In the genomic region with DNA sequence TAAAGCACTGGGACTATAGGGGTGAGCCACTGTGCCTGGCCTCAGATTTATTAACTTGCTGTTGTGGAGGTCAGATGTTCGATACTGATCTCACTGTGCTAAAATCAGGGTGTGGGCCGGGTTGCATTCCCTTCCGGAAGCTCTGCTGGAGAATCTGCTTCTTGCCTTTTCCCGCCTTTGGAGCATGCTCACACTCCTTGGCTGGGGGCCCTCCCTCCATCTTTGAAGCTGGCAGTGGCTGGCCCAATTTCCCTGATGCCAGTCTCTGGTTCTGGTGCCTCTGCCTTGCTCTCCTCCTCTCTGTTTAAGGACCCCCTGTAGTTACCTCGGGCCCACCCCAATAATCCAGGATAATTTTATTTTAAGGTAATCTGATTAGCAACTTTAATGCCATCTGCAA, we compare ENCODE assay signal across 2 cellular contexts.
TF ChIP-seq lines count a peak whose summit lies in the region.

No MANE protein-coding gene starts in this region.

TF ChIP-seq in HepG2, 621 proteins besides CTCF, POLR2A, EP300 and RAD21 (continued from another document):
- TF ChIP-seq, protein P1, sequence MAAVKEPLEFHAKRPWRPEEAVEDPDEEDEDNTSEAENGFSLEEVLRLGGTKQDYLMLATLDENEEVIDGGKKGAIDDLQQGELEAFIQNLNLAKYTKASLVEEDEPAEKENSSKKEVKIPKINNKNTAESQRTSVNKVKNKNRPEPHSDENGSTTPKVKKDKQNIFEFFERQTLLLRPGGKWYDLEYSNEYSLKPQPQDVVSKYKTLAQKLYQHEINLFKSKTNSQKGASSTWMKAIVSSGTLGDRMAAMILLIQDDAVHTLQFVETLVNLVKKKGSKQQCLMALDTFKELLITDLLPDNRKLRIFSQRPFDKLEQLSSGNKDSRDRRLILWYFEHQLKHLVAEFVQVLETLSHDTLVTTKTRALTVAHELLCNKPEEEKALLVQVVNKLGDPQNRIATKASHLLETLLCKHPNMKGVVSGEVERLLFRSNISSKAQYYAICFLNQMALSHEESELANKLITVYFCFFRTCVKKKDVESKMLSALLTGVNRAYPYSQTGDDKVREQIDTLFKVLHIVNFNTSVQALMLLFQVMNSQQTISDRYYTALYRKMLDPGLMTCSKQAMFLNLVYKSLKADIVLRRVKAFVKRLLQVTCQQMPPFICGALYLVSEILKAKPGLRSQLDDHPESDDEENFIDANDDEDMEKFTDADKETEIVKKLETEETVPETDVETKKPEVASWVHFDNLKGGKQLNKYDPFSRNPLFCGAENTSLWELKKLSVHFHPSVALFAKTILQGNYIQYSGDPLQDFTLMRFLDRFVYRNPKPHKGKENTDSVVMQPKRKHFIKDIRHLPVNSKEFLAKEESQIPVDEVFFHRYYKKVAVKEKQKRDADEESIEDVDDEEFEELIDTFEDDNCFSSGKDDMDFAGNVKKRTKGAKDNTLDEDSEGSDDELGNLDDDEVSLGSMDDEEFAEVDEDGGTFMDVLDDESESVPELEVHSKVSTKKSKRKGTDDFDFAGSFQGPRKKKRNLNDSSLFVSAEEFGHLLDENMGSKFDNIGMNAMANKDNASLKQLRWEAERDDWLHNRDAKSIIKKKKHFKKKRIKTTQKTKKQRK (IDR thresholded peaks at IDR 0.05; ENCODE audit: low read length), result no peak
- TF ChIP-seq, protein P2, sequence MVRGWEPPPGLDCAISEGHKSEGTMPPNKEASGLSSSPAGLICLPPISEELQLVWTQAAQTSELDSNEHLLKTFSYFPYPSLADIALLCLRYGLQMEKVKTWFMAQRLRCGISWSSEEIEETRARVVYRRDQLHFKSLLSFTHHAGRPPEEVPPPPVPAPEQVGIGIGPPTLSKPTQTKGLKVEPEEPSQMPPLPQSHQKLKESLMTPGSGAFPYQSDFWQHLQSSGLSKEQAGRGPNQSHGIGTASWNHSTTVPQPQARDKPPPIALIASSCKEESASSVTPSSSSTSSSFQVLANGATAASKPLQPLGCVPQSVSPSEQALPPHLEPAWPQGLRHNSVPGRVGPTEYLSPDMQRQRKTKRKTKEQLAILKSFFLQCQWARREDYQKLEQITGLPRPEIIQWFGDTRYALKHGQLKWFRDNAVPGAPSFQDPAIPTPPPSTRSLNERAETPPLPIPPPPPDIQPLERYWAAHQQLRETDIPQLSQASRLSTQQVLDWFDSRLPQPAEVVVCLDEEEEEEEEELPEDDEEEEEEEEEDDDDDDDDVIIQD (CRISPR knock-in tag; IDR thresholded peaks at IDR 0.05; ENCODE audit: low read depth), result no peak
- TF ChIP-seq LCORL (IDR thresholded peaks at IDR 0.05), result no peak
- TF ChIP-seq LCORL (CRISPR knock-in tag; IDR thresholded peaks at IDR 0.05), result no peak

TF ChIP-seq in WTC11, 78 proteins besides CTCF, POLR2A, EP300 and RAD21 (continued from another document):
- TF ChIP-seq, protein P3, sequence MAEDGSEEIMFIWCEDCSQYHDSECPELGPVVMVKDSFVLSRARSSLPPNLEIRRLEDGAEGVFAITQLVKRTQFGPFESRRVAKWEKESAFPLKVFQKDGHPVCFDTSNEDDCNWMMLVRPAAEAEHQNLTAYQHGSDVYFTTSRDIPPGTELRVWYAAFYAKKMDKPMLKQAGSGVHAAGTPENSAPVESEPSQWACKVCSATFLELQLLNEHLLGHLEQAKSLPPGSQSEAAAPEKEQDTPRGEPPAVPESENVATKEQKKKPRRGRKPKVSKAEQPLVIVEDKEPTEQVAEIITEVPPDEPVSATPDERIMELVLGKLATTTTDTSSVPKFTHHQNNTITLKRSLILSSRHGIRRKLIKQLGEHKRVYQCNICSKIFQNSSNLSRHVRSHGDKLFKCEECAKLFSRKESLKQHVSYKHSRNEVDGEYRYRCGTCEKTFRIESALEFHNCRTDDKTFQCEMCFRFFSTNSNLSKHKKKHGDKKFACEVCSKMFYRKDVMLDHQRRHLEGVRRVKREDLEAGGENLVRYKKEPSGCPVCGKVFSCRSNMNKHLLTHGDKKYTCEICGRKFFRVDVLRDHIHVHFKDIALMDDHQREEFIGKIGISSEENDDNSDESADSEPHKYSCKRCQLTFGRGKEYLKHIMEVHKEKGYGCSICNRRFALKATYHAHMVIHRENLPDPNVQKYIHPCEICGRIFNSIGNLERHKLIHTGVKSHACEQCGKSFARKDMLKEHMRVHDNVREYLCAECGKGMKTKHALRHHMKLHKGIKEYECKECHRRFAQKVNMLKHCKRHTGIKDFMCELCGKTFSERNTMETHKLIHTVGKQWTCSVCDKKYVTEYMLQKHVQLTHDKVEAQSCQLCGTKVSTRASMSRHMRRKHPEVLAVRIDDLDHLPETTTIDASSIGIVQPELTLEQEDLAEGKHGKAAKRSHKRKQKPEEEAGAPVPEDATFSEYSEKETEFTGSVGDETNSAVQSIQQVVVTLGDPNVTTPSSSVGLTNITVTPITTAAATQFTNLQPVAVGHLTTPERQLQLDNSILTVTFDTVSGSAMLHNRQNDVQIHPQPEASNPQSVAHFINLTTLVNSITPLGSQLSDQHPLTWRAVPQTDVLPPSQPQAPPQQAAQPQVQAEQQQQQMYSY (CRISPR knock-in tag; IDR thresholded peaks at IDR 0.05), result peak; percentile 57; the same call in 1 of the 2 replicates
- TF ChIP-seq FOXJ3 (CRISPR knock-in tag; IDR thresholded peaks at IDR 0.05; ENCODE audit: borderline replicate concordance) (no peak), CBFB (CRISPR knock-in tag; IDR thresholded peaks at IDR 0.05; ENCODE audit: low read depth) (no peak), FOXK1 (CRISPR knock-in tag; IDR thresholded peaks at IDR 0.05) (no peak)
- TF ChIP-seq, protein P4, sequence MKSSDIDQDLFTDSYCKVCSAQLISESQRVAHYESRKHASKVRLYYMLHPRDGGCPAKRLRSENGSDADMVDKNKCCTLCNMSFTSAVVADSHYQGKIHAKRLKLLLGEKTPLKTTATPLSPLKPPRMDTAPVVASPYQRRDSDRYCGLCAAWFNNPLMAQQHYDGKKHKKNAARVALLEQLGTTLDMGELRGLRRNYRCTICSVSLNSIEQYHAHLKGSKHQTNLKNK (CRISPR knock-in tag; IDR thresholded peaks at IDR 0.05), result no peak
